ENCODE assay signal across 20 cellular contexts in the genomic region with DNA sequence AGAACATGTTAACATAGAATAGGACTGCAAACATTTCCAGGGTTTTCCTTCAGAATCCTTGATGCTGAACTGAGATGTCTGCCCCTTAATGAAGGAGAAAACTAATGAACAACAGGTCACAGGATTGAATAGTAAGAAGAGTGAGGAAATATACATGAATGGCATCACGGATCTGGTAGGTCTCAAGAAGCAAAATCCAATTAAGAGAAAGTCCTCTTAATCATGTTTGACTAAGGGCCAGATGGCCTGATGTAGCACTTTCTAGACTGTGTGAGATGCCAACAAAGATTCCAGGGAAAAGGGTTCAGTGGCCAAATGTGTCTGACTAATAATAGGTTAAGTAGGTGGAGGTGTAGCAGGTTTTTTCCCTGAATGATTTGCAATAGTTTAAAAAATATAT. TPM values are rescaled to one million over a fixed set of nuclear protein-coding genes. Genes with fewer than 3 reads are reported as not detected.
DNase-seq lines count a peak whose midpoint lies in the region; ATAC-seq and TF ChIP-seq lines count a peak whose summit lies in the region.
"Had no signal": no experiment of that assay in that cellular context is flagged by ENCODE, and none has a peak within 500 bp of the region (broad histone marks: within the 10 kb centered on the region; RNA-seq: fewer than 3 reads in every experiment).

No MANE protein-coding gene starts in this region.

- H3K36me3 ChIP-seq in Caco-2 (ENCODE audit: control insufficient read depth, insufficient read depth, low read length) = no peaks in the 10 kb centered on the region
- no peaks in the 10 kb centered on the region for H3K36me3 ChIP-seq in left lung
- H3K36me3 ChIP-seq: BE2C, HAP-1 had no signal

- H3K27me3 Mint-ChIP-seq in glutamatergic neuron (ENCODE audit: unreplicated experiment) = no peaks in the 10 kb centered on the region
- H3K27me3 Mint-ChIP-seq in Caco-2 (ENCODE audit: insufficient read depth, unreplicated experiment) = no peaks in the 10 kb centered on the region

- H3K4me3 ChIP-seq in Caco-2 (ENCODE audit: low read depth, low read length) (no peak overlapping the region), left lung (no peak overlapping the region)
- H3K4me3 ChIP-seq: GM23248, HAP-1 had no signal

- H3K4me1 ChIP-seq in Caco-2 = no peaks in the 10 kb centered on the region
- H3K4me1 ChIP-seq in left lung = no peaks in the 10 kb centered on the region
- H3K4me1 ChIP-seq: BE2C, HAP-1 had no signal

- DNase-seq in G401 (ENCODE audit: low spot score) (peak; percentile 30), NCI-H524 treated with DMSO at 0.1 percent for 48 hours (lab: John Stamatoyannopoulos, UW) (peak; percentile 98), SK-N-DZ (ENCODE audit: low spot score) (peak; percentile 94), glutamatergic neuron (no peak), COR-L47 (lab: John Stamatoyannopoulos, UW) (no peak), Caco-2 (no peak), left lung (no peak)
- no peak for DNase-seq in activated CD4-positive, CD25-positive, alpha-beta regulatory T cell (lab: John Stamatoyannopoulos, UW)
- DNase-seq: ACHN; BE2C; C1 segment of cervical spinal cord; CD4-positive, CD25-positive, alpha-beta regulatory T cell; CD8-positive, alpha-beta memory T cell; DMS 273 treated with DMSO at 0.1 percent for 48 hours; DMS53; GDM1; GM23248; KG1 had no signal

- in situ Hi-C loops in G401 (cut with HindIII; ENCODE audit: low sequenced_read_pairs) = no loop called here

- H3K27ac ChIP-seq in left lung = no peak overlapping the region
- H3K27ac ChIP-seq: GM23248 had no signal

- POLR2A ChIA-PET in Caco-2 (lab: Charles Lee) = no interaction called here

- CTCF ChIA-PET in Caco-2 (lab: Charles Lee) = no interaction called here

- TF ChIP-seq CTCF in glutamatergic neuron (IDR thresholded peaks at IDR 0.05; ENCODE audit: partially characterized antibody, unreplicated experiment) = no peak
- no peak for TF ChIP-seq CTCF in Caco-2 (IDR thresholded peaks at IDR 0.05; ENCODE audit: insufficient read depth in 1 of 2, low read depth in 1 of 2, low read length in 1 of 2, severe bottlenecking in 1 of 2, unreplicated experiment in 1 of 2)
- TF ChIP-seq CTCF in left lung (IDR thresholded peaks at IDR 0.05) = no peak

- H3K4me1 Mint-ChIP-seq in glutamatergic neuron (ENCODE audit: low read depth, unreplicated experiment) = peaks cover 4% of the 10 kb centered on the region
- H3K4me1 Mint-ChIP-seq in Caco-2 (ENCODE audit: low read depth, unreplicated experiment) = no peaks in the 10 kb centered on the region
- H3K4me1 Mint-ChIP-seq: CD4-positive, CD25-positive, alpha-beta regulatory T cell; CD8-positive, alpha-beta memory T cell had no signal

- H3K27me3 ChIP-seq in Caco-2 (replicated peaks; ENCODE audit: control insufficient read depth, insufficient read depth, low read length) = no peaks in the 10 kb centered on the region
- H3K27me3 ChIP-seq in left lung = no peaks in the 10 kb centered on the region

- H3K9me3 Mint-ChIP-seq in glutamatergic neuron (ENCODE audit: unreplicated experiment) = no peaks in the 10 kb centered on the region
- H3K9me3 Mint-ChIP-seq in Caco-2 (ENCODE audit: unreplicated experiment) = no peaks in the 10 kb centered on the region

- ATAC-seq in left lung = no peak

- peak overlapping the region; percentile 57 for H3K27ac Mint-ChIP-seq in glutamatergic neuron (ENCODE audit: unreplicated experiment)
- H3K27ac Mint-ChIP-seq in Caco-2 (ENCODE audit: unreplicated experiment) = no peak overlapping the region
- H3K27ac Mint-ChIP-seq: CD4-positive, CD25-positive, alpha-beta regulatory T cell; CD8-positive, alpha-beta memory T cell had no signal

- no peak overlapping the region for H3K4me3 Mint-ChIP-seq in glutamatergic neuron (ENCODE audit: unreplicated experiment)
- no peak overlapping the region for H3K4me3 Mint-ChIP-seq in Caco-2 (ENCODE audit: unreplicated experiment)
- H3K4me3 Mint-ChIP-seq: CD4-positive, CD25-positive, alpha-beta regulatory T cell; CD8-positive, alpha-beta memory T cell had no signal

- intact Hi-C loops in Caco-2 (cut with micrococcal nuclease; ENCODE audit: unreplicated experiment) = no loop called here
- intact Hi-C loops in left lung (cut with DNase I) = no loop called here

- H3K9me3 ChIP-seq in Caco-2 = no peaks in the 10 kb centered on the region
- H3K9me3 ChIP-seq in left lung = peaks cover 0 to 1% of the 10 kb centered on the region in 2 donors
- H3K9me3 ChIP-seq: BE2C, HAP-1 had no signal

- no TSS peak for BruUV-seq in Caco-2 (replicated peaks; lab: Mats Ljungman, UMichigan)

- no peaks in the 10 kb centered on the region for H3K36me3 Mint-ChIP-seq in glutamatergic neuron (ENCODE audit: unreplicated experiment)
- no peaks in the 10 kb centered on the region for H3K36me3 Mint-ChIP-seq in Caco-2 (ENCODE audit: insufficient read depth, unreplicated experiment)
- H3K36me3 Mint-ChIP-seq: CD4-positive, CD25-positive, alpha-beta regulatory T cell; CD8-positive, alpha-beta memory T cell had no signal

RNA-seq across cellular contexts. Expression of a gene that starts 13.7 kb away (rescaled TPM):
- total RNA-seq in G401 (2014; rRNA removed; shearing (Covaris generic)) = 7.0 and 14.1 TPM in 2 replicates
- polyA plus RNA-seq in SK-N-DZ (2014; cell fraction: cytosol; rRNA removed) = 20.6 and 27.7 TPM in 2 replicates
- 31.2 and 37.2 TPM in 2 replicates for polyA plus RNA-seq in SK-N-DZ (2014; cell fraction: nucleus; rRNA removed)
- total RNA-seq in glutamatergic neuron (ENCODE audit: unreplicated experiment) = 42.6 TPM
- total RNA-seq in Caco-2 (2022) = 25.7 and 27.8 TPM in 2 replicates
- total RNA-seq in left lung = 10 to 100 TPM; 11.5 to 17.8 TPM

RNA-seq across cellular contexts. Expression of a gene that starts 51.0 kb away (rescaled TPM):
- total RNA-seq in G401 (2014; rRNA removed; shearing (Covaris generic)) = not detected in 2 replicates
- 0.08 and 0.23 TPM in 2 replicates for polyA plus RNA-seq in SK-N-DZ (2014; cell fraction: cytosol; rRNA removed)
- 0.46 TPM in 1 of 2 replicates, not detected in the other for polyA plus RNA-seq in SK-N-DZ (2014; cell fraction: nucleus; rRNA removed)
- 0.17 TPM for total RNA-seq in glutamatergic neuron (ENCODE audit: unreplicated experiment)
- not detected in 2 replicates for total RNA-seq in Caco-2 (2022)
- under 1 TPM in 1 of 2 donors, not detected in 1; 0.10 TPM for total RNA-seq in left lung
- total RNA-seq: CD4-positive, CD25-positive, alpha-beta regulatory T cell; CD8-positive, alpha-beta memory T cell; GM23248; HT-29 had no signal
- polyA plus RNA-seq: CD8-positive, alpha-beta memory T cell; GM23248 had no signal

Comparison
In these comparisons a context has a peak if more than half of its experiments do, and no peak if none do; other contexts are left out.
1. DNase-seq: peak in G401 (single experiment), NCI-H524 treated with DMSO at 0.1 percent for 48 hours (single experiment) and SK-N-DZ (single experiment); none in glutamatergic neuron (single experiment), COR-L47 (single experiment), activated CD4-positive, CD25-positive, alpha-beta regulatory T cell (0 of 4), Caco-2 (0 of 2) and left lung (0 of 2).